8 cellular contexts compared by ENCODE assay signal in genomic region chr7:152823397-152823980, GRCh38.
DNase-seq lines count a peak whose midpoint lies in the region; ATAC-seq, FAIRE-seq and TF ChIP-seq lines count a peak whose summit lies in the region.
"Not testable (repeated sequence)": the region's sequence is repeated elsewhere in the genome, so short reads cannot be mapped to it uniquely, and the experiment has no call there.

No MANE protein-coding gene starts in this region.

- peak; percentile 47 to 51 for TF ChIP-seq RAD21 in H1 (IDR thresholded peaks at IDR 0.05 in 1 of 2, conservative IDR thresholded peaks at IDR 0.05 in 1 of 2; ENCODE audit: low read depth in 2 of 2, low read length in 2 of 2)

- not testable (repeated sequence) for H4K8ac ChIP-seq in H1 (ENCODE audit: extremely low read depth, insufficient read depth, low read length)

- intact Hi-C loops in activated CD8-positive, alpha-beta T cell treated with anti-CD3 and anti-CD28 coated beads for 36 hours (cut with micrococcal nuclease); left colon (cut with DNase I, micrococcal nuclease): not testable (repeated sequence)

- not testable (repeated sequence) for H2BK120ac ChIP-seq in H1 (replicated peaks; ENCODE audit: low read depth, low read length)

- not testable (repeated sequence) for H3K4me1 ChIP-seq in H1 (replicated peaks in 1 of 4; ENCODE audit: control insufficient read depth in 3 of 4, insufficient read depth in 4 of 4, low read length in 3 of 4)

- H3K23ac ChIP-seq in H1 (ENCODE audit: insufficient read length), result not testable (repeated sequence)

- H3K14ac ChIP-seq in H1 (ENCODE audit: insufficient read length), result not testable (repeated sequence)

- H3K36me3 Mint-ChIP-seq in activated CD8-positive, alpha-beta T cell treated with anti-CD3 and anti-CD28 coated beads for 36 hours (ENCODE audit: low read depth), result not testable (repeated sequence)

- not testable (repeated sequence) for H3K9me3 Mint-ChIP-seq in activated CD8-positive, alpha-beta T cell treated with anti-CD3 and anti-CD28 coated beads for 36 hours

- H3K4ac ChIP-seq in H1 (replicated peaks; ENCODE audit: insufficient read length, low read depth, low read length), result not testable (repeated sequence)

- not testable (repeated sequence) for H2BK12ac ChIP-seq in H1 (ENCODE audit: low read depth, low read length)

- not testable (repeated sequence) for H3K4me2 ChIP-seq in H1 (ENCODE audit: insufficient read depth in 1 of 2, low read depth in 2 of 2, low read length in 2 of 2)

- peak; percentile 32 for FAIRE-seq in H1 (lab: Jason Lieb, UNC)

- H4K91ac ChIP-seq in H1 (replicated peaks; ENCODE audit: insufficient read length, low read length), result not testable (repeated sequence)

- not testable (repeated sequence) for H3K27ac Mint-ChIP-seq in activated CD8-positive, alpha-beta T cell treated with anti-CD3 and anti-CD28 coated beads for 36 hours

- ATAC-seq in GM18511 (IDR thresholded peaks at IDR 0.05; ENCODE audit: unreplicated experiment) (peak; percentile 79), HG03520 (IDR thresholded peaks at IDR 0.05; ENCODE audit: unreplicated experiment) (peak; percentile 48), left colon (peak; percentile 82)
- peak; percentile 84 for ATAC-seq in activated CD8-positive, alpha-beta T cell treated with anti-CD3 and anti-CD28 coated beads for 36 hours

- H4K5ac ChIP-seq in H1 (ENCODE audit: insufficient read length, low read depth, low read length), result not testable (repeated sequence)

- not testable (repeated sequence) for H3K36me3 ChIP-seq in H1 (ENCODE audit: control insufficient read depth in 2 of 4, insufficient read depth in 4 of 4, low read length in 3 of 4)

- not testable (repeated sequence) for H2AFZ ChIP-seq in H1 (ENCODE audit: low read length)

- H3K27me3 Mint-ChIP-seq in activated CD8-positive, alpha-beta T cell treated with anti-CD3 and anti-CD28 coated beads for 36 hours, result not testable (repeated sequence)

- not testable (repeated sequence) for H2BK20ac ChIP-seq in H1 (ENCODE audit: low read length)

- H3K79me2 ChIP-seq in H1 (ENCODE audit: control insufficient read depth in 1 of 2, insufficient read depth in 2 of 2, low read length in 2 of 2), result not testable (repeated sequence)

- H3K4me3 Mint-ChIP-seq in activated CD8-positive, alpha-beta T cell treated with anti-CD3 and anti-CD28 coated beads for 36 hours, result not testable (repeated sequence)

- CTCF ChIA-PET in activated CD8-positive, alpha-beta T cell treated with anti-CD3 and anti-CD28 coated beads for 36 hours (lab: Charles Lee); H1 (lab: Charles Lee; ENCODE audit: partially characterized antibody): not testable (repeated sequence)

- H2BK15ac ChIP-seq in H1 (ENCODE audit: low read length), result not testable (repeated sequence)

- peak; percentile 9 for DNase-seq in NCI-H460 (ENCODE audit: extremely low read depth, low read depth)
- DNase-seq in activated CD8-positive, alpha-beta T cell treated with anti-CD3 and anti-CD28 coated beads for 36 hours, result peak; percentile 14
- not testable (repeated sequence) for DNase-seq in H1 (ENCODE audit: low read depth in 1 of 2, low spot score in 2 of 2); left colon
- peak; percentile 57 for DNase-seq in retina

- H3K9ac ChIP-seq in H1 (replicated peaks in 1 of 4; ENCODE audit: extremely low read depth in 1 of 4, low read depth in 3 of 4, low read length in 3 of 4), result not testable (repeated sequence)

- H4K20me1 ChIP-seq in H1 (replicated peaks in 1 of 2; ENCODE audit: control insufficient read depth in 1 of 2, insufficient read depth in 2 of 2, low read length in 2 of 2), result not testable (repeated sequence)

- H2BK5ac ChIP-seq in H1 (ENCODE audit: low read depth, low read length), result not testable (repeated sequence)

- not testable (repeated sequence) for TF ChIP-seq POLR2A in H1 (IDR thresholded peaks at IDR 0.05; ENCODE audit: control extremely low read depth in 1 of 2, low read depth in 2 of 2, low read length in 2 of 2)

- POLR2A ChIA-PET in activated CD8-positive, alpha-beta T cell treated with anti-CD3 and anti-CD28 coated beads for 36 hours (lab: Charles Lee); H1 (lab: Charles Lee; ENCODE audit: partially characterized antibody): not testable (repeated sequence)

- not testable (repeated sequence) for H3K23me2 ChIP-seq in H1 (ENCODE audit: low read depth, low read length)

- peak; percentile 86 for TF ChIP-seq CTCF in C4-2B (conservative IDR thresholded peaks at IDR 0.05)
- peak; percentile 37 for TF ChIP-seq CTCF in activated CD8-positive, alpha-beta T cell treated with anti-CD3 and anti-CD28 coated beads for 36 hours (IDR thresholded peaks at IDR 0.05)
- peak; percentile 21 to 38 (median 37); a peak in 3 of 4 replicates for TF ChIP-seq CTCF in H1 (IDR thresholded peaks at IDR 0.05; ENCODE audit: control extremely low read depth in 1 of 3, insufficient read depth in 1 of 3, low read depth in 1 of 3, low read length in 3 of 3)

- TF ChIP-seq EP300 in H1 (IDR thresholded peaks at IDR 0.05; ENCODE audit: borderline replicate concordance in 1 of 2, low read depth in 2 of 2, low read length in 2 of 2), result not testable (repeated sequence)

- not testable (repeated sequence) for H3K27me3 ChIP-seq in H1 (replicated peaks in 1 of 4; ENCODE audit: control insufficient read depth in 3 of 4, extremely low read depth in 1 of 4, insufficient read depth in 3 of 4, low read length in 3 of 4)

- not testable (repeated sequence) for H3K56ac ChIP-seq in H1 (replicated peaks; ENCODE audit: insufficient read length, low read depth, low read length)

- not testable (repeated sequence) for H3K4me1 Mint-ChIP-seq in activated CD8-positive, alpha-beta T cell treated with anti-CD3 and anti-CD28 coated beads for 36 hours (ENCODE audit: low read depth)

- not testable (repeated sequence) for H3K18ac ChIP-seq in H1 (ENCODE audit: extremely low read depth, low read length)

- H2AK5ac ChIP-seq in H1 (ENCODE audit: low read depth, low read length), result not testable (repeated sequence)

- not testable (repeated sequence) for H3K9me3 ChIP-seq in H1 (ENCODE audit: insufficient read depth in 2 of 2, low read depth in 1 of 2, low read length in 1 of 2)

- not testable (repeated sequence) for H3K79me1 ChIP-seq in H1 (ENCODE audit: low read depth, low read length)

- H3K27ac ChIP-seq in C4-2B; H1 (ENCODE audit: low read depth, low read length): not testable (repeated sequence)

- WGBS in H1 (ENCODE audit: extremely low coverage in 1 of 2, insufficient coverage in 1 of 2, insufficient read length in 1 of 2, insufficient replicate concordance in 2 of 2, low coverage in 1 of 2, low lambda C conversion rate in 2 of 2, missing lambda C conversion rate in 1 of 2), 2 experiments, result 85% methylated on average over 11 of the region's 11 CpGs; no CpG with 5 or more reads in 1 of the 2 experiments

- H3K4me3 ChIP-seq in H1 (ENCODE audit: extremely low read depth in 1 of 4, insufficient read depth in 2 of 4, low read depth in 3 of 4, low read length in 4 of 4), result not testable (repeated sequence)
